ENCODE assay signal across 9 cellular contexts in the genomic region with DNA sequence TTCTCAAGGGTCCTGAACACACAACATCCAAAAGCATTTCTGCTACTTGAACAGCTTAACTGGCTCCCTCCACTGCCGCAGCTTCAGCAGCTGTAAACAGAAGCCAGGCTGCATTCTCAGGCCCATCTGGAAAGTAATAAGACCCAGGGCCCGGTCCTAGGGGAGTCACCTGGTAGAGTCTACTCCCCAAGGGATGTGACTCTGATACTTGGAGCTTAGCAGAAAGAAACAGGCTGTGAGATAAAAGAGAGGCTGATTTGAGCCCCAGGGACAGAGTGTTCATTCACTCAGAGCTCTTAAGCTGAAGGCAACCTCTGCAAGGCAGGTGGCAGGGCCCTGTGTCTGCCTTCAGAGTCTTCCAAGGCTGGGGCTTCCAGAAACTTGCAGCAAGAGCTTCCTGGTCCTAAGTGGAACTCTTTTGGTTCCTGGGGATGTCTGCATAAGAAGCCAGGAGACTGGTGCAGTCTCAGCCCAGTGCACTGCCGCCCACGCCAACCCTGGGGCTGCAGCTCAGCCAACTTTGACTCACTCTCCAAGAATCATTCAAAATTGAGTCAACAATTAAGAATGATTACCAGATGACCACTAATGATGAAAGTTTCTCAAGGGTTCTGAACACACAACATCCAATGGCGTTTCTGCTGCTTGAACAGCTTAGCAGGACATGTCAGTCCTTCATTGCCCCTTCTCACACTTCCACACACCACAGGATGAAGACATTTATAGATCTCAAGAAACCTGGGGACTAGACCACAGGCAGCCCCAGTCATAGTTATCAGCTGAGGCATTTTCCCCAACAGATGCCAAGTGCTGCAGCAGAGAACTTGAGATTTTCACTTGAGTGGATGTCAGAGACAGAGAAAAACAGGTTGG.
DNase-seq lines count a peak whose midpoint lies in the region; ATAC-seq and TF ChIP-seq lines count a peak whose summit lies in the region.
"Had no signal": no experiment of that assay in that cellular context is flagged by ENCODE, and none has a peak within 500 bp of the region (broad histone marks: within the 10 kb centered on the region; RNA-seq: fewer than 3 reads in every experiment).

No MANE protein-coding gene starts in this region.

- H3K27me3 ChIP-seq in GM06990 (replicated peaks; ENCODE audit: control insufficient read depth, insufficient read depth, low read length) (no peaks in the 10 kb centered on the region), lower lobe of right lung (ENCODE audit: low read depth) (peaks cover 3% of the 10 kb centered on the region), right lobe of liver (no peaks in the 10 kb centered on the region)
- H3K27me3 ChIP-seq: breast epithelium had no signal

- H3K4me3 Mint-ChIP-seq in WTC11: no peak overlapping the region

- H3K4me1 ChIP-seq in lower lobe of right lung (no peaks in the 10 kb centered on the region), right lobe of liver (no peaks in the 10 kb centered on the region)
- H3K4me1 ChIP-seq: breast epithelium had no signal

- ATAC-seq in HG02798 (IDR thresholded peaks at IDR 0.05; ENCODE audit: poor library complexity, unreplicated experiment) (peak; percentile 66), lower lobe of right lung (peak; percentile 32 to 54), right lobe of liver (no peak), WTC11 (no peak)

- peak; percentile 6 for DNase-seq in GM06990 (ENCODE audit: extremely low read depth, insufficient read length)
- DNase-seq in T1000 (lab: John Stamatoyannopoulos, UW): peak; percentile 59
- DNase-seq in lower lobe of right lung: no peak
- no peak for DNase-seq in right lobe of liver
- DNase-seq in GM19238 (ENCODE audit: insufficient read length, low spot score): no peak
- DNase-seq in DMS153 treated with DMSO at 0.1 percent for 48 hours (lab: John Stamatoyannopoulos, UW; ENCODE audit: unreplicated experiment): no peak
- no peak for DNase-seq in WTC11 (ENCODE audit: low spot score)

- H3K36me3 ChIP-seq in GM06990 (ENCODE audit: control insufficient read depth, insufficient read depth, low read length): no peaks in the 10 kb centered on the region
- no peaks in the 10 kb centered on the region for H3K36me3 ChIP-seq in lower lobe of right lung
- H3K36me3 ChIP-seq in right lobe of liver: no peaks in the 10 kb centered on the region
- H3K36me3 ChIP-seq: breast epithelium had no signal

- H3K9me3 ChIP-seq in lower lobe of right lung (no peaks in the 10 kb centered on the region), right lobe of liver (no peaks in the 10 kb centered on the region)
- H3K9me3 ChIP-seq: breast epithelium had no signal

- no peaks in the 10 kb centered on the region for H3K9me3 Mint-ChIP-seq in WTC11

- TF ChIP-seq CTCF in GM06990 (IDR thresholded peaks at IDR 0.05; ENCODE audit: insufficient read depth, low read length, poor library complexity, severe bottlenecking) (no peak), lower lobe of right lung (IDR thresholded peaks at IDR 0.05) (no peak), right lobe of liver (IDR thresholded peaks at IDR 0.05) (no peak), WTC11 (IDR thresholded peaks at IDR 0.05) (no peak)

- peaks cover 22% of the 10 kb centered on the region for H3K4me1 Mint-ChIP-seq in WTC11

- CTCF ChIA-PET in WTC11 (lab: Charles Lee): interaction anchor here (1.2 kb wide), 1 partner anchor 68 kb away, joined by 3 read pairs; no protein-coding TSS in a partner anchor

- TF ChIP-seq POLR2A in right lobe of liver (IDR thresholded peaks at IDR 0.05): no peak

- H3K27ac ChIP-seq in lower lobe of right lung: no peak overlapping the region
- H3K27ac ChIP-seq in right lobe of liver: no peak overlapping the region

- POLR2A ChIA-PET in WTC11 (lab: Charles Lee): no interaction called here

- intact Hi-C loops in lower lobe of right lung (cut with DNase I) (no loop called here), right lobe of liver (cut with DNase I) (no loop called here)

- no peak overlapping the region for H3K27ac Mint-ChIP-seq in WTC11

- 57% methylated on average over 5 of the region's 5 CpGs for WGBS in right lobe of liver (ENCODE audit: insufficient coverage, low coverage, low lambda C conversion rate, missing lambda C conversion rate)

- H3K36me3 Mint-ChIP-seq in WTC11: no peaks in the 10 kb centered on the region

- H3K4me3 ChIP-seq in GM06990 (replicated peaks; ENCODE audit: low read depth, low read length) (no peak overlapping the region), lower lobe of right lung (no peak overlapping the region), right lobe of liver (no peak overlapping the region)
- H3K4me3 ChIP-seq: breast epithelium had no signal

- no peaks in the 10 kb centered on the region; the same call in 1 of the 2 replicates for H3K27me3 Mint-ChIP-seq in WTC11 (ENCODE audit: low read depth)

TF ChIP-seq in WTC11, 78 proteins besides CTCF, POLR2A, EP300 and RAD21 (continues in another document):
- TF ChIP-seq SP1 (CRISPR knock-in tag; conservative IDR thresholded peaks at IDR 0.05) (no peak), FOXP1 (CRISPR knock-in tag; IDR thresholded peaks at IDR 0.05; ENCODE audit: borderline replicate concordance) (no peak), NR1H2 (CRISPR knock-in tag; IDR thresholded peaks at IDR 0.05) (no peak), ZNF232 (CRISPR knock-in tag; IDR thresholded peaks at IDR 0.05) (no peak), GABPB1 (CRISPR knock-in tag; IDR thresholded peaks at IDR 0.05) (no peak)
- TF ChIP-seq, protein P1, sequence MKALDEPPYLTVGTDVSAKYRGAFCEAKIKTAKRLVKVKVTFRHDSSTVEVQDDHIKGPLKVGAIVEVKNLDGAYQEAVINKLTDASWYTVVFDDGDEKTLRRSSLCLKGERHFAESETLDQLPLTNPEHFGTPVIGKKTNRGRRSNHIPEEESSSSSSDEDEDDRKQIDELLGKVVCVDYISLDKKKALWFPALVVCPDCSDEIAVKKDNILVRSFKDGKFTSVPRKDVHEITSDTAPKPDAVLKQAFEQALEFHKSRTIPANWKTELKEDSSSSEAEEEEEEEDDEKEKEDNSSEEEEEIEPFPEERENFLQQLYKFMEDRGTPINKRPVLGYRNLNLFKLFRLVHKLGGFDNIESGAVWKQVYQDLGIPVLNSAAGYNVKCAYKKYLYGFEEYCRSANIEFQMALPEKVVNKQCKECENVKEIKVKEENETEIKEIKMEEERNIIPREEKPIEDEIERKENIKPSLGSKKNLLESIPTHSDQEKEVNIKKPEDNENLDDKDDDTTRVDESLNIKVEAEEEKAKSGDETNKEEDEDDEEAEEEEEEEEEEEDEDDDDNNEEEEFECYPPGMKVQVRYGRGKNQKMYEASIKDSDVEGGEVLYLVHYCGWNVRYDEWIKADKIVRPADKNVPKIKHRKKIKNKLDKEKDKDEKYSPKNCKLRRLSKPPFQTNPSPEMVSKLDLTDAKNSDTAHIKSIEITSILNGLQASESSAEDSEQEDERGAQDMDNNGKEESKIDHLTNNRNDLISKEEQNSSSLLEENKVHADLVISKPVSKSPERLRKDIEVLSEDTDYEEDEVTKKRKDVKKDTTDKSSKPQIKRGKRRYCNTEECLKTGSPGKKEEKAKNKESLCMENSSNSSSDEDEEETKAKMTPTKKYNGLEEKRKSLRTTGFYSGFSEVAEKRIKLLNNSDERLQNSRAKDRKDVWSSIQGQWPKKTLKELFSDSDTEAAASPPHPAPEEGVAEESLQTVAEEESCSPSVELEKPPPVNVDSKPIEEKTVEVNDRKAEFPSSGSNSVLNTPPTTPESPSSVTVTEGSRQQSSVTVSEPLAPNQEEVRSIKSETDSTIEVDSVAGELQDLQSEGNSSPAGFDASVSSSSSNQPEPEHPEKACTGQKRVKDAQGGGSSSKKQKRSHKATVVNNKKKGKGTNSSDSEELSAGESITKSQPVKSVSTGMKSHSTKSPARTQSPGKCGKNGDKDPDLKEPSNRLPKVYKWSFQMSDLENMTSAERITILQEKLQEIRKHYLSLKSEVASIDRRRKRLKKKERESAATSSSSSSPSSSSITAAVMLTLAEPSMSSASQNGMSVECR (CRISPR knock-in tag; IDR thresholded peaks at IDR 0.05; ENCODE audit: borderline replicate concordance): no peak
- TF ChIP-seq, protein P2, sequence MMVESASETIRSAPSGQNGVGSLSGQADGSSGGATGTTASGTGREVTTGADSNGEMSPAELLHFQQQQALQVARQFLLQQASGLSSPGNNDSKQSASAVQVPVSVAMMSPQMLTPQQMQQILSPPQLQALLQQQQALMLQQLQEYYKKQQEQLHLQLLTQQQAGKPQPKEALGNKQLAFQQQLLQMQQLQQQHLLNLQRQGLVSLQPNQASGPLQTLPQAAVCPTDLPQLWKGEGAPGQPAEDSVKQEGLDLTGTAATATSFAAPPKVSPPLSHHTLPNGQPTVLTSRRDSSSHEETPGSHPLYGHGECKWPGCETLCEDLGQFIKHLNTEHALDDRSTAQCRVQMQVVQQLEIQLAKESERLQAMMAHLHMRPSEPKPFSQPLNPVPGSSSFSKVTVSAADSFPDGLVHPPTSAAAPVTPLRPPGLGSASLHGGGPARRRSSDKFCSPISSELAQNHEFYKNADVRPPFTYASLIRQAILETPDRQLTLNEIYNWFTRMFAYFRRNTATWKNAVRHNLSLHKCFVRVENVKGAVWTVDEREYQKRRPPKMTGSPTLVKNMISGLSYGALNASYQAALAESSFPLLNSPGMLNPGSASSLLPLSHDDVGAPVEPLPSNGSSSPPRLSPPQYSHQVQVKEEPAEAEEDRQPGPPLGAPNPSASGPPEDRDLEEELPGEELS (CRISPR knock-in tag; IDR thresholded peaks at IDR 0.05): no peak
- TF ChIP-seq, protein P3, sequence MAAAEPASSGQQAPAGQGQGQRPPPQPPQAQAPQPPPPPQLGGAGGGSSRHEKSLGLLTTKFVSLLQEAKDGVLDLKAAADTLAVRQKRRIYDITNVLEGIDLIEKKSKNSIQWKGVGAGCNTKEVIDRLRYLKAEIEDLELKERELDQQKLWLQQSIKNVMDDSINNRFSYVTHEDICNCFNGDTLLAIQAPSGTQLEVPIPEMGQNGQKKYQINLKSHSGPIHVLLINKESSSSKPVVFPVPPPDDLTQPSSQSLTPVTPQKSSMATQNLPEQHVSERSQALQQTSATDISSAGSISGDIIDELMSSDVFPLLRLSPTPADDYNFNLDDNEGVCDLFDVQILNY (CRISPR knock-in tag; IDR thresholded peaks at IDR 0.05): no peak
- TF ChIP-seq, protein P4, sequence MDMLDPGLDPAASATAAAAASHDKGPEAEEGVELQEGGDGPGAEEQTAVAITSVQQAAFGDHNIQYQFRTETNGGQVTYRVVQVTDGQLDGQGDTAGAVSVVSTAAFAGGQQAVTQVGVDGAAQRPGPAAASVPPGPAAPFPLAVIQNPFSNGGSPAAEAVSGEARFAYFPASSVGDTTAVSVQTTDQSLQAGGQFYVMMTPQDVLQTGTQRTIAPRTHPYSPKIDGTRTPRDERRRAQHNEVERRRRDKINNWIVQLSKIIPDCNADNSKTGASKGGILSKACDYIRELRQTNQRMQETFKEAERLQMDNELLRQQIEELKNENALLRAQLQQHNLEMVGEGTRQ (CRISPR knock-in tag; IDR thresholded peaks at IDR 0.05): no peak

Comparison
In these comparisons a context has a peak if more than half of its experiments do, and no peak if none do; other contexts are left out.
1. DNase-seq: peak in GM06990 (single experiment) and T1000 (single experiment); none in lower lobe of right lung (single experiment), right lobe of liver (0 of 3), GM19238 (single experiment), DMS153 treated with DMSO at 0.1 percent for 48 hours (single experiment) and WTC11 (single experiment).
2. ATAC-seq: peak in HG02798 (single experiment) and lower lobe of right lung (2 of 2); none in right lobe of liver (0 of 4) and WTC11 (single experiment).